In the genomic region with DNA sequence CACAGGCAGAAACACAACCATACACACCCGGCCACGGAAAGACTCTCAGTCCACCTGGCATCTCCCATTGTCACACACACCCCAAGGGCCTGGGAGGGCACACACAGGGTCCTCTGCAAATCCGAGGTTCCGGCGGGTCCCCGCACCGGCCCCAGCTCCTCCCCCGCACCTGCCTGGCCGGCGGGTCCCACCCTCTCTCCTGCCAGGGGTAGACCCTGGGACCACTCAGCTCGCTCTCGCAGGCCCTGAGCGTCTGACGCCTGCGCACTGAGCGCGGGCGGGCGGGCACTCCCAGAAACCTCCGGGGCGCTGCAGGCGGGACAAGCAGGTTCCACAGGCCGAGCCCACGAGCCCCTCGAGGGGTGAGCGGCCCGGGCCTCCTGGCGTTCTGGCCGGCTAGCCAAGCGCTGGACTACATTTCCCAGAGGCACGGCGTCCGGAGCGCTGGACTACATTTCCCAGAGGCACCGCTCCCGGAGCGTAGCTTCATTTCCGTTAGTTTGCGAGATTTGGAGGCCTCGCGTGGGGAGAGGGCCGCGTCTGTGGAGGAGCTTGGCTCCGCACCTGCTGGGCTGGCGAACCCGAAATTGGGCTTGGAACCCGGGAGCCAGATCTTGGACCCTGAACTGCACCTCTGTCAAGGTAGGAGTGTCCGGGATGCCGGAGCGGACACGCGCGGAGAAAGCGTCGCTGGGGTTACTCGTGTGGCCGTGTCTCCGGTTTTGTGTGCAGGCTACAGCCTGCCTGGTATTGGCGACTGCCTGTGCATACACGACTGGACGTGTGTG, we compare ENCODE assay signal across 8 cellular contexts.
DNase-seq lines count a peak whose midpoint lies in the region; ATAC-seq lines count a peak whose summit lies in the region.

A gene (plus strand): TSS at position 505 of the 788 bp plus-strand sequence. CDS start 10,686 bp downstream, outside the sequence.

- peaks cover 24% of the 10 kb centered on the region for H3K36me3 ChIP-seq in BLaER1

- no peaks in the 10 kb centered on the region; the same call in 1 of the 2 replicates for H4K20me1 ChIP-seq in BLaER1

- H3K4me3 ChIP-seq in BLaER1: peak within 1 kb of the TSS; percentile 85

- peaks cover 19% of the 10 kb centered on the region for H3K4me1 ChIP-seq in BLaER1

- H3K9ac ChIP-seq in BLaER1: peak within 1 kb of the TSS; percentile 88

- H3K27me3 ChIP-seq in BLaER1: no peaks in the 10 kb centered on the region

- DNase-seq in NCI-H69 (lab: John Stamatoyannopoulos, UW) (peak; percentile 99), dedifferentiated amniotic fluid mesenchymal stem cell (ENCODE audit: extremely low spot score) (peak; percentile 95), left kidney (ENCODE audit: low read depth, low spot score) (peak; percentile 99)
- peak; percentile 83 for DNase-seq in activated CD4-positive, alpha-beta T cell treated with anti-CD3 and anti-CD28 coated beads, Interleukin-2, amount 50 U/mL, for 1 hour
- peak; percentile 90 for DNase-seq in stimulated activated CD4-positive, alpha-beta T cell treated with anti-CD3 and anti-CD28 coated beads, Interleukin-1b, Interleukin-23, amount 100 ng/mL, for 48 hours

- ATAC-seq in GM19324 (IDR thresholded peaks at IDR 0.05; ENCODE audit: low FRiP score, unreplicated experiment): peak; percentile 98
- peak; percentile 91 for ATAC-seq in HG03469 (IDR thresholded peaks at IDR 0.05; ENCODE audit: unreplicated experiment)

- peak within 1 kb of the TSS; percentile 93 for H3K4me2 ChIP-seq in BLaER1

- H3K27ac ChIP-seq in BLaER1: peak within 1 kb of the TSS; percentile 86

- peaks cover 34% of the 10 kb centered on the region for H3K9me3 ChIP-seq in BLaER1

Comparison
In these comparisons a context has a peak if more than half of its experiments do, and no peak if none do; other contexts are left out.
1. Peak in every context shown above with its lines: DNase-seq, ATAC-seq, H3K4me3 ChIP-seq and H3K27ac ChIP-seq.